In the genomic region with DNA sequence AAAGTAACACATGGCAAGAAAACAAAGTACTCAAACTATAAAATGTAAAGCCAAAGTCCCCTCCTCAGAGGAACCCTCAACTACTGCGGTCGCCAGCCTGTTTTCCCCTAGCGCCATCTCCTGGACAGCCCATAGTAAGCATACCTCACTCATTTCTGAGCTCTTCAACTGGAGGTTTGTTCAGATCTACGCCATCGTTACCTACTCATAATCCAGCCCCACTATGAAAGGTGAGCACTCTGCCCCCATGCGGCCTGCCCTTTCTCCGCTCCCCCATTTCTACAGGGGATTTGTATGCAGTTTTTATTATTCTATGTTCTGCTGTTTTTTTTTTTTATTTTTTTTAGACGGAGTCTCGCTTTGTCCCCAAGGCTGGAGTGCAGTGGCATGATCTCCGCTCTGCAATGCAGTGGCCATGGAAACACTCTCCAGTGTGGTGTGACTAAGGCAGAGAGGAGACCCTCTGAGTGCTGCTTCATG, we compare ENCODE assay signal across 8 cellular contexts. TPM values are rescaled to one million over a fixed set of nuclear protein-coding genes. Genes with fewer than 3 reads are reported as not detected.
A peak's percentile ranks its signal among the peaks of the same experiment; 100 is the strongest.
DNase-seq lines count a peak whose midpoint lies in the region; ATAC-seq, FAIRE-seq and TF ChIP-seq lines count a peak whose summit lies in the region.

No MANE protein-coding gene starts in this region.

- H3K27ac ChIP-seq in gastroesophageal sphincter, result no peak overlapping the region
- no peak overlapping the region for H3K27ac ChIP-seq in prostate gland

- intact Hi-C loops in prostate gland (cut with DNase I), result no loop called here

- DNase-seq in D721Med (ENCODE audit: insufficient read length, low spot score) (peak; percentile 64), RPMI7951 (ENCODE audit: low read depth) (peak; percentile 20), prostate gland (ENCODE audit: low spot score) (peak; percentile 63)
- peak; percentile 15 to 24 for DNase-seq in activated T-helper 1 cell treated with anti-CD3 and anti-CD28 coated beads, Interleukin-2, amount 50 U/mL, for 16 hours (ENCODE audit: low read depth in 1 of 2, low spot score in 1 of 2)

- no peaks in the 10 kb centered on the region for H3K9me3 ChIP-seq in gastroesophageal sphincter
- no peaks in the 10 kb centered on the region for H3K9me3 ChIP-seq in prostate gland

- TF ChIP-seq POLR2A in gastroesophageal sphincter (IDR thresholded peaks at IDR 0.05) (no peak), prostate gland (IDR thresholded peaks at IDR 0.05) (no peak)

- no peaks in the 10 kb centered on the region for H3K27me3 ChIP-seq in gastroesophageal sphincter
- H3K27me3 ChIP-seq in prostate gland (replicated peaks; ENCODE audit: insufficient read depth), result no peaks in the 10 kb centered on the region

- ATAC-seq in HG03280 (IDR thresholded peaks at IDR 0.05; ENCODE audit: unreplicated experiment) (peak; percentile 64), gastroesophageal sphincter (no peak), GM21515 (IDR thresholded peaks at IDR 0.05; ENCODE audit: unreplicated experiment) (no peak), HG03565 (IDR thresholded peaks at IDR 0.05; ENCODE audit: unreplicated experiment) (no peak)

- peaks cover 0 to 17% (median 0%) of the 10 kb centered on the region in 3 donors for H3K4me1 ChIP-seq in gastroesophageal sphincter
- no peaks in the 10 kb centered on the region for H3K4me1 ChIP-seq in prostate gland (replicated peaks)

- peak; percentile 62 for TF ChIP-seq CTCF in D721Med (IDR thresholded peaks at IDR 0.05; ENCODE audit: insufficient read depth, missing control alignments)
- peak in 3 of 4 experiments; percentile 38 to 59 (median 49) for TF ChIP-seq CTCF in gastroesophageal sphincter (IDR thresholded peaks at IDR 0.05)
- TF ChIP-seq CTCF in prostate gland (IDR thresholded peaks at IDR 0.05), result peak; percentile 21 to 77 (median 56)

- WGBS in gastroesophageal sphincter (ENCODE audit: low coverage in 1 of 2), 2 donors, result 21 to 38% methylated on average over 9 to 10 of the region's 10 CpGs
- WGBS in prostate gland, result 40% methylated on average over 10 of the region's 10 CpGs

- H3K36me3 ChIP-seq in gastroesophageal sphincter, result peaks cover 0 to 5% of the 10 kb centered on the region in 2 donors
- no peaks in the 10 kb centered on the region for H3K36me3 ChIP-seq in prostate gland

- no peak for FAIRE-seq in D721Med (lab: Jason Lieb, UNC)

- H3K4me3 ChIP-seq in gastroesophageal sphincter (no peak overlapping the region), prostate gland (no peak overlapping the region)

- TF ChIP-seq EP300 in gastroesophageal sphincter (IDR thresholded peaks at IDR 0.05), result no peak

RNA-seq across cellular contexts. Expression of a gene that starts 26.2 kb away (rescaled TPM):
- total RNA-seq in RPMI7951 (2014; rRNA removed; shearing (Covaris generic)), result 5.2 and 8.4 TPM in 2 replicates
- total RNA-seq in gastroesophageal sphincter (10 to 100 TPM in 3 of 4 donors, 1 to 10 TPM in 1; 5.7 to 14.9 (median 11.6) TPM), prostate gland (10 to 100 TPM in 1 of 2 donors, 1 to 10 TPM in 1; 7.2 to 14.5 TPM)

RNA-seq across cellular contexts. Expression of a gene that starts 43.6 kb away (rescaled TPM):
- 0.10 TPM in 1 of 2 replicates, not detected in the other for total RNA-seq in RPMI7951 (2014; rRNA removed; shearing (Covaris generic))
- 1 to 10 TPM in 3 of 4 donors, under 1 TPM in 1; 0.62 to 4.4 (median 2.8) TPM for total RNA-seq in gastroesophageal sphincter
- total RNA-seq in prostate gland, result 1 to 10 TPM in 1 of 2 donors, under 1 TPM in 1; 0.55 to 2.4 TPM

RNA-seq across cellular contexts. Expression of a gene that starts 51.2 kb away (rescaled TPM):
- total RNA-seq in RPMI7951 (2014; rRNA removed; shearing (Covaris generic)), result 53.8 and 79.1 TPM in 2 replicates
- 100 to 1,000 TPM; 140 to 246 (median 167) TPM for total RNA-seq in gastroesophageal sphincter
- 100 to 1,000 TPM in 1 of 2 donors, 10 to 100 TPM in 1; 82.7 to 119 TPM for total RNA-seq in prostate gland
